Comparison of ENCODE assay signal across 12 cellular contexts in genomic region chr2:46014911-46015654, GRCh38.
DNase-seq lines count a peak whose midpoint lies in the region; ATAC-seq, FAIRE-seq and TF ChIP-seq lines count a peak whose summit lies in the region.
"Had no signal": no experiment of that assay in that cellular context is flagged by ENCODE, and none has a peak within 500 bp of the region (broad histone marks: within the 10 kb centered on the region; RNA-seq: fewer than 3 reads in every experiment).

No MANE protein-coding gene starts in this region.

- H3K4me3 ChIP-seq in astrocyte of the spinal cord (ENCODE audit: low read depth, low read length) (no peak overlapping the region), iPS-18a (ENCODE audit: low read length) (peak overlapping the region; percentile 19), Peyer's patch (no peak overlapping the region)

- no peak for ATAC-seq in activated CD4-positive, CD25-positive, alpha-beta regulatory T cell treated with anti-CD3 and anti-CD28 coated beads, Interleukin-2, amount 50 U/mL, for 24 hours

- in situ Hi-C loops in astrocyte of the spinal cord (cut with HindIII; ENCODE audit: low sequenced_read_pairs): no loop called here

- H3K27ac ChIP-seq in iPS-18a (ENCODE audit: low read length): peak overlapping the region; percentile 10
- no peak overlapping the region for H3K27ac ChIP-seq in Peyer's patch

- H3K36me3 ChIP-seq in iPS-18a (ENCODE audit: control insufficient read depth, low read depth, low read length): no peaks in the 10 kb centered on the region
- H3K36me3 ChIP-seq in Peyer's patch: peaks cover 0 to 4% (median 0%) of the 10 kb centered on the region in 3 donors

- TF ChIP-seq POLR2A in Peyer's patch (IDR thresholded peaks at IDR 0.05): no peak

- peaks cover 20% of the 10 kb centered on the region for H3K4me1 ChIP-seq in iPS-18a (ENCODE audit: control insufficient read depth, low read depth, low read length)
- H3K4me1 ChIP-seq in Peyer's patch: no peaks in the 10 kb centered on the region

- TF ChIP-seq CTCF in astrocyte of the spinal cord (IDR thresholded peaks at IDR 0.05; ENCODE audit: low read depth, low read length) (no peak), Peyer's patch (IDR thresholded peaks at IDR 0.05) (no peak)

- H3K9me3 ChIP-seq in iPS-18a (ENCODE audit: control insufficient read depth, low read depth, low read length) (no peaks in the 10 kb centered on the region), Peyer's patch (no peaks in the 10 kb centered on the region)

- DNase-seq in HTR-8/SVneo (ENCODE audit: insufficient read length, low spot score): peak; percentile 58
- peak; percentile 52 for DNase-seq in astrocyte of the spinal cord (ENCODE audit: low read depth, low spot score)
- DNase-seq in smooth muscle cell of the brain vasculature (ENCODE audit: low read depth, low spot score): peak; percentile 41
- no peak for DNase-seq in NOMO-1 treated with DMSO at 0.1 percent for 48 hours (lab: John Stamatoyannopoulos, UW; ENCODE audit: unreplicated experiment)
- DNase-seq in Peyer's patch: no peak
- DNase-seq: activated naive CD4-positive, alpha-beta T cell; Calu3; KG1; NCI-H2171 treated with DMSO at 0.1 percent for 48 hours; SHP77 had no signal

- FAIRE-seq in HTR-8/SVneo (lab: Jason Lieb, UNC): no peak

- no peaks in the 10 kb centered on the region for H3K27me3 ChIP-seq in iPS-18a (ENCODE audit: control insufficient read depth, insufficient read depth, low read length)
- H3K27me3 ChIP-seq in Peyer's patch: no peaks in the 10 kb centered on the region

- H3K9ac ChIP-seq in iPS-18a (ENCODE audit: low read length): peak overlapping the region; percentile 6

Comparison
In these comparisons a context has a peak if more than half of its experiments do, and no peak if none do; other contexts are left out.
1. DNase-seq: peak in HTR-8/SVneo (single experiment), astrocyte of the spinal cord (single experiment) and smooth muscle cell of the brain vasculature (single experiment); none in NOMO-1 treated with DMSO at 0.1 percent for 48 hours (single experiment) and Peyer's patch (0 of 3).